In the genomic region with DNA sequence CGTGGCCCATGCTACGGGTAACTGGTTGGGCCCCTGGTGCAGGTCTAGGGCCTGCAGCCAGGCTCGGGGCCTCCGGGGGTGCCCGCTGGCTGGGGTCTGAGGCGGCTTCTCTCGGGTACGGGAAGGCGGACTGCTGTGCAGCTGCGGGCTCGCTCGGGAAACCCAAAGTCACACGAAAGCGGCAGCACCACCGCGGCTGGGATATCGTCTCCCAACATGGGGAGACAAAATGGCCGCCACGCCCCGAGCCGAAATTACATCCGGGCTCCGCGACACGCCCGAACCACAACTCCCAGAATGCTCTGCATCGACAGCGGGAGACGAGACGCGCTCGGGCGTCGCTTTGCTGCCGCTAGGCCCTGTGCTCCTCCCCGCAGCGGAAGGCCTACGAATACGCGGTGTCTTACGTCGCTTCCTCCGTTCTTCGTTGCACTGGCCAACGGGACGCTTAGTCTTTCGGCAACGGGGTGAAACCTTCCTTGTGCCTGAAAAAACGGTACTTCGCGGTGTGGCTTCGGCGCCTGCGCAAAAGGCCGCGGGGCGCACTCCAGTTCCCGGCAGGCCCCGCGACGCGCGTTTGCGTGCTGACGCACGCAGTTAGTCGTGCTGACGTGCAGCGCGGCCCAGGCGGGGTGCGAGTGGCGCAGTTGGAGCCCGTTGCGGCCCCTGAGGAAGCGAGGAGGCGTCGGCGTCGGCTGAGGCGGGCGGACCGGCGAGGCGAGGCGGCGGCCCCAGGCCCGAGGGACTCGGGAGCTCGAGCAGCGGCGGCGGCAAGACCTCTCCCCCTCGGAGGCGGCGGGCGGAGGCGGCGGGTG, we compare ENCODE assay signal across 1 cellular context.
TF ChIP-seq lines count a peak whose summit lies in the region.

A gene (plus strand): TSS at position 604 of the 815 bp plus-strand sequence. CDS start 3,727 bp downstream, outside the sequence.

TF ChIP-seq in GM12878, 131 proteins besides CTCF, POLR2A, EP300 and RAD21 (continued from another document and continues in another):
- TF ChIP-seq, protein P1, sequence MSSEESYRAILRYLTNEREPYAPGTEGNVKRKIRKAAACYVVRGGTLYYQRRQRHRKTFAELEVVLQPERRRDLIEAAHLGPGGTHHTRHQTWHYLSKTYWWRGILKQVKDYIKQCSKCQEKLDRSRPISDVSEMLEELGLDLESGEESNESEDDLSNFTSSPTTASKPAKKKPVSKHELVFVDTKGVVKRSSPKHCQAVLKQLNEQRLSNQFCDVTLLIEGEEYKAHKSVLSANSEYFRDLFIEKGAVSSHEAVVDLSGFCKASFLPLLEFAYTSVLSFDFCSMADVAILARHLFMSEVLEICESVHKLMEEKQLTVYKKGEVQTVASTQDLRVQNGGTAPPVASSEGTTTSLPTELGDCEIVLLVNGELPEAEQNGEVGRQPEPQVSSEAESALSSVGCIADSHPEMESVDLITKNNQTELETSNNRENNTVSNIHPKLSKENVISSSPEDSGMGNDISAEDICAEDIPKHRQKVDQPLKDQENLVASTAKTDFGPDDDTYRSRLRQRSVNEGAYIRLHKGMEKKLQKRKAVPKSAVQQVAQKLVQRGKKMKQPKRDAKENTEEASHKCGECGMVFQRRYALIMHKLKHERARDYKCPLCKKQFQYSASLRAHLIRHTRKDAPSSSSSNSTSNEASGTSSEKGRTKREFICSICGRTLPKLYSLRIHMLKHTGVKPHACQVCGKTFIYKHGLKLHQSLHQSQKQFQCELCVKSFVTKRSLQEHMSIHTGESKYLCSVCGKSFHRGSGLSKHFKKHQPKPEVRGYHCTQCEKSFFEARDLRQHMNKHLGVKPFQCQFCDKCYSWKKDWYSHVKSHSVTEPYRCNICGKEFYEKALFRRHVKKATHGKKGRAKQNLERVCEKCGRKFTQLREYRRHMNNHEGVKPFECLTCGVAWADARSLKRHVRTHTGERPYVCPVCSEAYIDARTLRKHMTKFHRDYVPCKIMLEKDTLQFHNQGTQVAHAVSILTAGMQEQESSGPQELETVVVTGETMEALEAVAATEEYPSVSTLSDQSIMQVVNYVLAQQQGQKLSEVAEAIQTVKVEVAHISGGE (CRISPR knock-in tag; IDR thresholded peaks at IDR 0.05) = no peak
- no peak; the same call in 1 of the 2 replicates for TF ChIP-seq TCF12 (IDR thresholded peaks at IDR 0.05; ENCODE audit: low read depth, low read length)
- TF ChIP-seq TCF3 (IDR thresholded peaks at IDR 0.05; ENCODE audit: borderline replicate concordance, insufficient read depth, low read depth, low read length) = peak; percentile 76; the same call in 1 of the 2 replicates
- TF ChIP-seq STAT1 (conservative IDR thresholded peaks at IDR 0.05) = 0 out of 2 replicates have a peak, but pooled peaks have one; percentile 41
- TF ChIP-seq NBN (IDR thresholded peaks at IDR 0.05) = peak; percentile 92
- TF ChIP-seq, protein P2, sequence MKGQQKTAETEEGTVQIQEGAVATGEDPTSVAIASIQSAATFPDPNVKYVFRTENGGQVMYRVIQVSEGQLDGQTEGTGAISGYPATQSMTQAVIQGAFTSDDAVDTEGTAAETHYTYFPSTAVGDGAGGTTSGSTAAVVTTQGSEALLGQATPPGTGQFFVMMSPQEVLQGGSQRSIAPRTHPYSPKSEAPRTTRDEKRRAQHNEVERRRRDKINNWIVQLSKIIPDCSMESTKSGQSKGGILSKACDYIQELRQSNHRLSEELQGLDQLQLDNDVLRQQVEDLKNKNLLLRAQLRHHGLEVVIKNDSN (IDR thresholded peaks at IDR 0.05; ENCODE audit: borderline replicate concordance, extremely low read length, insufficient read depth, low read depth, low read length) = no peak
- 0 out of 2 replicates have a peak, but pooled peaks have one; percentile 28 for TF ChIP-seq MYB (IDR thresholded peaks at IDR 0.05; ENCODE audit: borderline replicate concordance, low read depth, low read length)
- TF ChIP-seq MYC (IDR thresholded peaks at IDR 0.05; ENCODE audit: insufficient read depth, insufficient read length, insufficient replicate concordance, low read length, severe bottlenecking) = peak; percentile 14
- TF ChIP-seq SIN3A (IDR thresholded peaks at IDR 0.05; ENCODE audit: low read depth, low read length) = peak; percentile 28; the same call in 1 of the 2 replicates
- TF ChIP-seq, protein P3, sequence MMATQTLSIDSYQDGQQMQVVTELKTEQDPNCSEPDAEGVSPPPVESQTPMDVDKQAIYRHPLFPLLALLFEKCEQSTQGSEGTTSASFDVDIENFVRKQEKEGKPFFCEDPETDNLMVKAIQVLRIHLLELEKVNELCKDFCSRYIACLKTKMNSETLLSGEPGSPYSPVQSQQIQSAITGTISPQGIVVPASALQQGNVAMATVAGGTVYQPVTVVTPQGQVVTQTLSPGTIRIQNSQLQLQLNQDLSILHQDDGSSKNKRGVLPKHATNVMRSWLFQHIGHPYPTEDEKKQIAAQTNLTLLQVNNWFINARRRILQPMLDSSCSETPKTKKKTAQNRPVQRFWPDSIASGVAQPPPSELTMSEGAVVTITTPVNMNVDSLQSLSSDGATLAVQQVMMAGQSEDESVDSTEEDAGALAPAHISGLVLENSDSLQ (IDR thresholded peaks at IDR 0.05) = peak; percentile 76
- no peak for TF ChIP-seq HDAC6 (IDR thresholded peaks at IDR 0.05; ENCODE audit: unreplicated experiment)
- TF ChIP-seq NR2F1 (conservative IDR thresholded peaks at IDR 0.05) = peak; percentile 71; the same call in 1 of the 2 replicates
- TF ChIP-seq PML (IDR thresholded peaks at IDR 0.05; ENCODE audit: low read length) = peak; percentile 64
- TF ChIP-seq, protein P4, sequence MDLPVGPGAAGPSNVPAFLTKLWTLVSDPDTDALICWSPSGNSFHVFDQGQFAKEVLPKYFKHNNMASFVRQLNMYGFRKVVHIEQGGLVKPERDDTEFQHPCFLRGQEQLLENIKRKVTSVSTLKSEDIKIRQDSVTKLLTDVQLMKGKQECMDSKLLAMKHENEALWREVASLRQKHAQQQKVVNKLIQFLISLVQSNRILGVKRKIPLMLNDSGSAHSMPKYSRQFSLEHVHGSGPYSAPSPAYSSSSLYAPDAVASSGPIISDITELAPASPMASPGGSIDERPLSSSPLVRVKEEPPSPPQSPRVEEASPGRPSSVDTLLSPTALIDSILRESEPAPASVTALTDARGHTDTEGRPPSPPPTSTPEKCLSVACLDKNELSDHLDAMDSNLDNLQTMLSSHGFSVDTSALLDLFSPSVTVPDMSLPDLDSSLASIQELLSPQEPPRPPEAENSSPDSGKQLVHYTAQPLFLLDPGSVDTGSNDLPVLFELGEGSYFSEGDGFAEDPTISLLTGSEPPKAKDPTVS (IDR thresholded peaks at IDR 0.05; ENCODE audit: low read depth, low read length) = no peak
- no peak for TF ChIP-seq ZZZ3 (IDR thresholded peaks at IDR 0.05; ENCODE audit: control insufficient read depth, insufficient read length, low read depth)
- TF ChIP-seq ASH2L (IDR thresholded peaks at IDR 0.05; ENCODE audit: borderline replicate concordance, low read depth) = 0 out of 2 replicates have a peak, but pooled peaks have one; percentile 40
- TF ChIP-seq, protein P5, sequence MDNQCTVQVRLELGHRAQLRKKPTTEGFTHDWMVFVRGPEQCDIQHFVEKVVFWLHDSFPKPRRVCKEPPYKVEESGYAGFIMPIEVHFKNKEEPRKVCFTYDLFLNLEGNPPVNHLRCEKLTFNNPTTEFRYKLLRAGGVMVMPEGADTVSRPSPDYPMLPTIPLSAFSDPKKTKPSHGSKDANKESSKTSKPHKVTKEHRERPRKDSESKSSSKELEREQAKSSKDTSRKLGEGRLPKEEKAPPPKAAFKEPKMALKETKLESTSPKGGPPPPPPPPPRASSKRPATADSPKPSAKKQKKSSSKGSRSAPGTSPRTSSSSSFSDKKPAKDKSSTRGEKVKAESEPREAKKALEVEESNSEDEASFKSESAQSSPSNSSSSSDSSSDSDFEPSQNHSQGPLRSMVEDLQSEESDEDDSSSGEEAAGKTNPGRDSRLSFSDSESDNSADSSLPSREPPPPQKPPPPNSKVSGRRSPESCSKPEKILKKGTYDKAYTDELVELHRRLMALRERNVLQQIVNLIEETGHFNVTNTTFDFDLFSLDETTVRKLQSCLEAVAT (IDR thresholded peaks at IDR 0.05) = no peak
- TF ChIP-seq, protein P6, sequence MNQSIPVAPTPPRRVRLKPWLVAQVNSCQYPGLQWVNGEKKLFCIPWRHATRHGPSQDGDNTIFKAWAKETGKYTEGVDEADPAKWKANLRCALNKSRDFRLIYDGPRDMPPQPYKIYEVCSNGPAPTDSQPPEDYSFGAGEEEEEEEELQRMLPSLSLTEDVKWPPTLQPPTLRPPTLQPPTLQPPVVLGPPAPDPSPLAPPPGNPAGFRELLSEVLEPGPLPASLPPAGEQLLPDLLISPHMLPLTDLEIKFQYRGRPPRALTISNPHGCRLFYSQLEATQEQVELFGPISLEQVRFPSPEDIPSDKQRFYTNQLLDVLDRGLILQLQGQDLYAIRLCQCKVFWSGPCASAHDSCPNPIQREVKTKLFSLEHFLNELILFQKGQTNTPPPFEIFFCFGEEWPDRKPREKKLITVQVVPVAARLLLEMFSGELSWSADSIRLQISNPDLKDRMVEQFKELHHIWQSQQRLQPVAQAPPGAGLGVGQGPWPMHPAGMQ (IDR thresholded peaks at IDR 0.05; ENCODE audit: borderline replicate concordance) = no peak
- no peak; the same call in 1 of the 2 replicates for TF ChIP-seq ZNF217 (IDR thresholded peaks at IDR 0.05)
- peak; percentile 49; the same call in 1 of the 2 replicates for TF ChIP-seq CBFB (IDR thresholded peaks at IDR 0.05; ENCODE audit: low read depth)
- TF ChIP-seq CREB1 (IDR thresholded peaks at IDR 0.05; ENCODE audit: low read depth) = peak; percentile 96
- TF ChIP-seq SMARCA5 (IDR thresholded peaks at IDR 0.05) = peak; percentile 87
- TF ChIP-seq CEBPB (IDR thresholded peaks at IDR 0.05; ENCODE audit: borderline replicate concordance in 1 of 2, low read depth in 2 of 2, low read length in 2 of 2) = no peak
- peak; percentile 72; the same call in 1 of the 2 replicates for TF ChIP-seq POLR2AphosphoS2 (IDR thresholded peaks at IDR 0.05; ENCODE audit: low read depth, low read length)
- TF ChIP-seq RFX5 (IDR thresholded peaks at IDR 0.05; ENCODE audit: low read depth, low read length) = 0 out of 2 replicates have a peak, but pooled peaks have one; percentile 33
- TF ChIP-seq, protein P7, sequence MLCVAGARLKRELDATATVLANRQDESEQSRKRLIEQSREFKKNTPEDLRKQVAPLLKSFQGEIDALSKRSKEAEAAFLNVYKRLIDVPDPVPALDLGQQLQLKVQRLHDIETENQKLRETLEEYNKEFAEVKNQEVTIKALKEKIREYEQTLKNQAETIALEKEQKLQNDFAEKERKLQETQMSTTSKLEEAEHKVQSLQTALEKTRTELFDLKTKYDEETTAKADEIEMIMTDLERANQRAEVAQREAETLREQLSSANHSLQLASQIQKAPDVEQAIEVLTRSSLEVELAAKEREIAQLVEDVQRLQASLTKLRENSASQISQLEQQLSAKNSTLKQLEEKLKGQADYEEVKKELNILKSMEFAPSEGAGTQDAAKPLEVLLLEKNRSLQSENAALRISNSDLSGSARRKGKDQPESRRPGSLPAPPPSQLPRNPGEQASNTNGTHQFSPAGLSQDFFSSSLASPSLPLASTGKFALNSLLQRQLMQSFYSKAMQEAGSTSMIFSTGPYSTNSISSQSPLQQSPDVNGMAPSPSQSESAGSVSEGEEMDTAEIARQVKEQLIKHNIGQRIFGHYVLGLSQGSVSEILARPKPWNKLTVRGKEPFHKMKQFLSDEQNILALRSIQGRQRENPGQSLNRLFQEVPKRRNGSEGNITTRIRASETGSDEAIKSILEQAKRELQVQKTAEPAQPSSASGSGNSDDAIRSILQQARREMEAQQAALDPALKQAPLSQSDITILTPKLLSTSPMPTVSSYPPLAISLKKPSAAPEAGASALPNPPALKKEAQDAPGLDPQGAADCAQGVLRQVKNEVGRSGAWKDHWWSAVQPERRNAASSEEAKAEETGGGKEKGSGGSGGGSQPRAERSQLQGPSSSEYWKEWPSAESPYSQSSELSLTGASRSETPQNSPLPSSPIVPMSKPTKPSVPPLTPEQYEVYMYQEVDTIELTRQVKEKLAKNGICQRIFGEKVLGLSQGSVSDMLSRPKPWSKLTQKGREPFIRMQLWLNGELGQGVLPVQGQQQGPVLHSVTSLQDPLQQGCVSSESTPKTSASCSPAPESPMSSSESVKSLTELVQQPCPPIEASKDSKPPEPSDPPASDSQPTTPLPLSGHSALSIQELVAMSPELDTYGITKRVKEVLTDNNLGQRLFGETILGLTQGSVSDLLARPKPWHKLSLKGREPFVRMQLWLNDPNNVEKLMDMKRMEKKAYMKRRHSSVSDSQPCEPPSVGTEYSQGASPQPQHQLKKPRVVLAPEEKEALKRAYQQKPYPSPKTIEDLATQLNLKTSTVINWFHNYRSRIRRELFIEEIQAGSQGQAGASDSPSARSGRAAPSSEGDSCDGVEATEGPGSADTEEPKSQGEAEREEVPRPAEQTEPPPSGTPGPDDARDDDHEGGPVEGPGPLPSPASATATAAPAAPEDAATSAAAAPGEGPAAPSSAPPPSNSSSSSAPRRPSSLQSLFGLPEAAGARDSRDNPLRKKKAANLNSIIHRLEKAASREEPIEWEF (IDR thresholded peaks at IDR 0.05; ENCODE audit: insufficient replicate concordance, low read depth, low read length) = no peak
- TF ChIP-seq SRF (IDR thresholded peaks at IDR 0.05; ENCODE audit: low read depth in 2 of 2, low read length in 2 of 2) = peak; percentile 21 to 45; a peak in 2 of 4 replicates
- TF ChIP-seq, protein P8, sequence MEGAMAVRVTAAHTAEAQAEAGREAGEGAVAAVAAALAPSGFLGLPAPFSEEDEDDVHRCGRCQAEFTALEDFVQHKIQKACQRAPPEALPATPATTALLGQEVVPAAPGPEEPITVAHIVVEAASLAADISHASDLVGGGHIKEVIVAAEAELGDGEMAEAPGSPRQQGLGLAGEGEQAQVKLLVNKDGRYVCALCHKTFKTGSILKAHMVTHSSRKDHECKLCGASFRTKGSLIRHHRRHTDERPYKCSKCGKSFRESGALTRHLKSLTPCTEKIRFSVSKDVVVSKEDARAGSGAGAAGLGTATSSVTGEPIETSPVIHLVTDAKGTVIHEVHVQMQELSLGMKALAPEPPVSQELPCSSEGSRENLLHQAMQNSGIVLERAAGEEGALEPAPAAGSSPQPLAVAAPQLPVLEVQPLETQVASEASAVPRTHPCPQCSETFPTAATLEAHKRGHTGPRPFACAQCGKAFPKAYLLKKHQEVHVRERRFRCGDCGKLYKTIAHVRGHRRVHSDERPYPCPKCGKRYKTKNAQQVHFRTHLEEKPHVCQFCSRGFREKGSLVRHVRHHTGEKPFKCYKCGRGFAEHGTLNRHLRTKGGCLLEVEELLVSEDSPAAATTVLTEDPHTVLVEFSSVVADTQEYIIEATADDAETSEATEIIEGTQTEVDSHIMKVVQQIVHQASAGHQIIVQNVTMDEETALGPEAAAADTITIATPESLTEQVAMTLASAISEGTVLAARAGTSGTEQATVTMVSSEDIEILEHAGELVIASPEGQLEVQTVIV (IDR thresholded peaks at IDR 0.05; ENCODE audit: borderline replicate concordance, partially characterized antibody) = peak; percentile 75
- TF ChIP-seq FOXM1 (IDR thresholded peaks at IDR 0.05; ENCODE audit: low read depth, low read length) = no peak
- peak; percentile 7 to 87; a peak in 1 of 3 replicates for TF ChIP-seq EGR1 (IDR thresholded peaks at IDR 0.05; ENCODE audit: borderline replicate concordance in 1 of 2, low read depth in 2 of 2, low read length in 2 of 2)
- no peak for TF ChIP-seq MTA3 (IDR thresholded peaks at IDR 0.05; ENCODE audit: borderline replicate concordance, low read length)
- peak; percentile 85 for TF ChIP-seq POLR2AphosphoS5 (IDR thresholded peaks at IDR 0.05; ENCODE audit: low read length)
- TF ChIP-seq BRCA1 (IDR thresholded peaks at IDR 0.05; ENCODE audit: low read depth, low read length) = no peak
